ENCODE assay signal across 15 cellular contexts in genomic region chr1:11792106-11792505, GRCh38. TPM values are rescaled to one million over a fixed set of nuclear protein-coding genes. Genes with fewer than 3 reads are reported as not detected.
A peak's percentile ranks its signal among the peaks of the same experiment; 100 is the strongest.
DNase-seq lines count a peak whose midpoint lies in the region; ATAC-seq, FAIRE-seq and TF ChIP-seq lines count a peak whose summit lies in the region.
"Had no signal": no experiment of that assay in that cellular context is flagged by ENCODE, and none has a peak within 500 bp of the region (broad histone marks: within the 10 kb centered on the region; RNA-seq: fewer than 3 reads in every experiment).

No MANE protein-coding gene starts in this region.

- no peak for FAIRE-seq in D721Med (lab: Jason Lieb, UNC)
- FAIRE-seq: A549, endothelial cell of umbilical vein, GM18507 had no signal

- no peak overlapping the region for H3K4me3 Mint-ChIP-seq in osteocyte (ENCODE audit: unreplicated experiment)
- no peak overlapping the region for H3K4me3 Mint-ChIP-seq in activated naive CD8-positive, alpha-beta T cell treated with anti-CD3 and anti-CD28 coated beads for 36 hours

- peak overlapping the region; percentile 99 for H3K27ac ChIP-seq in vagina
- H3K27ac ChIP-seq: A549 had no signal

- H3K9me3 ChIP-seq in vagina = no peaks in the 10 kb centered on the region
- H3K9me3 ChIP-seq: A549 had no signal

- no peak for TF ChIP-seq CTCF in osteocyte (IDR thresholded peaks at IDR 0.05)
- no peak for TF ChIP-seq CTCF in vagina (IDR thresholded peaks at IDR 0.05)
- no peak for TF ChIP-seq CTCF in D721Med (IDR thresholded peaks at IDR 0.05; ENCODE audit: insufficient read depth, missing control alignments)

- intact Hi-C loops in Right ventricle myocardium inferior (cut with DNase I) = loop anchor here (5.0 kb wide), 1 partner anchor 90 kb away; no protein-coding TSS in a partner anchor
- intact Hi-C loops in vagina (cut with DNase I) = no loop called here

- H3K27me3 ChIP-seq in vagina = no peaks in the 10 kb centered on the region

- peak overlapping the region; percentile 89 for H3K27ac Mint-ChIP-seq in osteocyte (ENCODE audit: unreplicated experiment)
- H3K27ac Mint-ChIP-seq in activated naive CD8-positive, alpha-beta T cell treated with anti-CD3 and anti-CD28 coated beads for 36 hours = no peak overlapping the region

- H3K4me1 Mint-ChIP-seq in osteocyte (ENCODE audit: unreplicated experiment) = peaks cover 42% of the 10 kb centered on the region
- H3K4me1 Mint-ChIP-seq in activated naive CD8-positive, alpha-beta T cell treated with anti-CD3 and anti-CD28 coated beads for 36 hours = no peaks in the 10 kb centered on the region

- peak; percentile 5 for DNase-seq in NOMO-1 treated with DMSO at 0.1 percent for 48 hours (lab: John Stamatoyannopoulos, UW; ENCODE audit: unreplicated experiment)
- DNase-seq in NOMO-1 treated with dmso at 0.1 percent for 144 hours (lab: John Stamatoyannopoulos, UW; ENCODE audit: unreplicated experiment) = no peak
- DNase-seq in Right ventricle myocardium inferior (ENCODE audit: missing footprints) = peak; percentile 78
- no peak for DNase-seq in osteocyte (ENCODE audit: extremely low spot score, unreplicated experiment)
- no peak for DNase-seq in vagina (ENCODE audit: extremely low spot score in 2 of 2)
- no peak for DNase-seq in D721Med (ENCODE audit: insufficient read length, low spot score)
- no peak for DNase-seq in activated naive CD8-positive, alpha-beta T cell treated with anti-CD3 and anti-CD28 coated beads for 36 hours
- DNase-seq: activated CD4-positive, CD25-positive, alpha-beta regulatory T cell; activated naive CD4-positive, alpha-beta T cell treated with Interleukin-2 at 50 U/mL for 16 hours; NCI-H2029 had no signal

- TF ChIP-seq POLR2A in vagina (IDR thresholded peaks at IDR 0.05) = no peak

- H3K36me3 ChIP-seq in vagina = peaks cover 0 to 44% of the 10 kb centered on the region in 2 donors

- peak; percentile 24 for ATAC-seq in Right ventricle myocardium inferior
- no peak for ATAC-seq in GM19397 (IDR thresholded peaks at IDR 0.05; ENCODE audit: unreplicated experiment)
- ATAC-seq: A549 had no signal

- H3K4me3 ChIP-seq in vagina = no peak overlapping the region
- H3K4me3 ChIP-seq: A549 had no signal

- H3K27me3 Mint-ChIP-seq in osteocyte (ENCODE audit: unreplicated experiment) = no peaks in the 10 kb centered on the region
- no peaks in the 10 kb centered on the region for H3K27me3 Mint-ChIP-seq in activated naive CD8-positive, alpha-beta T cell treated with anti-CD3 and anti-CD28 coated beads for 36 hours

- peaks cover 58% of the 10 kb centered on the region for H3K4me1 ChIP-seq in vagina

- H3K36me3 Mint-ChIP-seq in osteocyte (ENCODE audit: unreplicated experiment) = peaks cover 31% of the 10 kb centered on the region
- H3K36me3 Mint-ChIP-seq in activated naive CD8-positive, alpha-beta T cell treated with anti-CD3 and anti-CD28 coated beads for 36 hours = peaks cover 4% of the 10 kb centered on the region

- H3K9me3 Mint-ChIP-seq in osteocyte (ENCODE audit: unreplicated experiment) = no peaks in the 10 kb centered on the region
- no peaks in the 10 kb centered on the region for H3K9me3 Mint-ChIP-seq in activated naive CD8-positive, alpha-beta T cell treated with anti-CD3 and anti-CD28 coated beads for 36 hours

RNA-seq across cellular contexts. Expression of gene MTHFR, which starts 13.7 kb away (rescaled TPM):
- 34.1 TPM for total RNA-seq in Right ventricle myocardium inferior
- 30.5 and 33.2 TPM in 2 replicates for total RNA-seq in osteocyte
- 47.9 TPM for total RNA-seq in vagina
- total RNA-seq in activated naive CD8-positive, alpha-beta T cell treated with anti-CD3 and anti-CD28 coated beads for 36 hours = 10 to 100 TPM; 11.0 to 12.2 TPM

RNA-seq across cellular contexts. Expression of gene CLCN6, which starts 13.9 kb away (rescaled TPM):
- total RNA-seq in Right ventricle myocardium inferior (15.7 TPM), osteocyte (27.8 and 30.4 TPM in 2 replicates), vagina (19.2 TPM)
- total RNA-seq in activated naive CD8-positive, alpha-beta T cell treated with anti-CD3 and anti-CD28 coated beads for 36 hours = 10 to 100 TPM in 1 of 2 experiments, 1 to 10 TPM in 1; 9.6 to 13.3 TPM

RNA-seq across cellular contexts. Expression of gene C1orf167, which starts 30.1 kb away (rescaled TPM):
- total RNA-seq in Right ventricle myocardium inferior (5.0 TPM), osteocyte (not detected in 2 replicates), vagina (not detected)
- not detected for total RNA-seq in activated naive CD8-positive, alpha-beta T cell treated with anti-CD3 and anti-CD28 coated beads for 36 hours
- total RNA-seq: endothelial cell of umbilical vein had no signal

RNA-seq across cellular contexts. Expression of gene NPPA, which starts 55.5 kb away (rescaled TPM):
- total RNA-seq in Right ventricle myocardium inferior = 8.2 TPM
- not detected in 2 replicates for total RNA-seq in osteocyte
- not detected for total RNA-seq in vagina
- not detected for total RNA-seq in activated naive CD8-positive, alpha-beta T cell treated with anti-CD3 and anti-CD28 coated beads for 36 hours
- total RNA-seq: endothelial cell of umbilical vein, renal cortical epithelial cell had no signal

RNA-seq across cellular contexts. Expression of gene AGTRAP, which starts 56.2 kb away (rescaled TPM):
- total RNA-seq in Right ventricle myocardium inferior (18.3 TPM), osteocyte (25.4 and 30.4 TPM in 2 replicates), vagina (49.4 TPM)
- total RNA-seq in activated naive CD8-positive, alpha-beta T cell treated with anti-CD3 and anti-CD28 coated beads for 36 hours = 10 to 100 TPM; 10.2 to 11.0 TPM

Comparison
In these comparisons a context has a peak if more than half of its experiments do, and no peak if none do; other contexts are left out.
1. DNase-seq: peak in NOMO-1 treated with DMSO at 0.1 percent for 48 hours (single experiment) and Right ventricle myocardium inferior (single experiment); none in NOMO-1 treated with dmso at 0.1 percent for 144 hours (single experiment), osteocyte (single experiment), vagina (0 of 2), D721Med (single experiment) and activated naive CD8-positive, alpha-beta T cell treated with anti-CD3 and anti-CD28 coated beads for 36 hours (single experiment).